ENCODE assay signal across 16 cellular contexts in the genomic region with DNA sequence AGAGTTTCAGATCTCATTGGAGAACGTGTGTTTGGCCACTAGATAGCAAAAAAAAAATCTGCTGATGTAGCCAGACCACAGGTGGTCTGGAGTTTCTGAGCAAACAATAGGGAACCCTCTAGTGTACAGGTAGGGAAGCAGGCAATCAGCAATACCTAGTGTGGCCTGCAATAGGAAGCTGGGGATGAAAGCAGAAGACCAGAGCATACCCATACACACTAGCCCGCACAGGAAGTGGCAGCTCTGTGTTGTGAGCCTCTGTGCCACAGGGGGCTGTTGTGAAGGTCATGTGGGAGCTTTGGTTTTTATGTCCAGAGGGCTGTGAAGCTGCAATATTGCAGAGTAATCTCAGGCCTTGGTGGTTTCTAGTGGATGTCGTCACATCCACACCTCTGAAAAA.
A peak's percentile ranks its signal among the peaks of the same experiment; 100 is the strongest.
DNase-seq lines count a peak whose midpoint lies in the region; ATAC-seq and TF ChIP-seq lines count a peak whose summit lies in the region.
"Had no signal": no experiment of that assay in that cellular context is flagged by ENCODE, and none has a peak within 500 bp of the region (broad histone marks: within the 10 kb centered on the region; RNA-seq: fewer than 3 reads in every experiment).

No MANE protein-coding gene starts in this region.

- H3K36me3 ChIP-seq in Loucy (ENCODE audit: insufficient read depth, low read length) (no peaks in the 10 kb centered on the region), SK-N-SH (replicated peaks in 1 of 2; ENCODE audit: control insufficient read depth in 1 of 2, insufficient read depth in 2 of 2, low read length in 1 of 2) (peaks cover 0 to 23% of the 10 kb centered on the region in 2 experiments)

- POLR2A ChIA-PET in activated B cell treated with CpG ODN at 0.5 μM for 24 hours (lab: Charles Lee), result no interaction called here
- POLR2A ChIA-PET in SK-N-SH (lab: Yijun Ruan, JAX), result no interaction called here

- no peak overlapping the region for H3K27ac ChIP-seq in SK-N-SH (ENCODE audit: low read depth in 2 of 2, low read length in 1 of 2)

- H3K4me3 ChIP-seq in Loucy (ENCODE audit: low read length, poor library complexity, severe bottlenecking) (no peak overlapping the region), SK-N-SH (ENCODE audit: low read depth in 2 of 2, low read length in 1 of 2) (no peak overlapping the region)

- H3K36me3 Mint-ChIP-seq in activated B cell treated with CpG ODN at 0.5 μM for 24 hours (ENCODE audit: low read depth), result peaks cover 34% of the 10 kb centered on the region
- peaks cover 28% of the 10 kb centered on the region for H3K36me3 Mint-ChIP-seq in natural killer cell treated with Interleukin-12 subunit alpha and Interleukin-12 subunit beta and Interleukin-15 and Interleukin-18, amount 100 ng/mL, for 72 hours

- H3K9ac ChIP-seq in Loucy (ENCODE audit: low read depth, low read length, poor library complexity, severe bottlenecking), result no peak overlapping the region
- H3K9ac ChIP-seq in SK-N-SH, result no peak overlapping the region

- no peaks in the 10 kb centered on the region for H3K4me1 Mint-ChIP-seq in activated B cell treated with CpG ODN at 0.5 μM for 24 hours
- H3K4me1 Mint-ChIP-seq in natural killer cell treated with Interleukin-12 subunit alpha and Interleukin-12 subunit beta and Interleukin-15 and Interleukin-18, amount 100 ng/mL, for 72 hours (ENCODE audit: low read depth in 2 of 2), result peaks cover 20 to 31% of the 10 kb centered on the region in 2 donors

- H3F3A ChIP-seq in Loucy (ENCODE audit: low read depth), result no peaks in the 10 kb centered on the region
- H3F3A ChIP-seq in SK-N-SH (replicated peaks; ENCODE audit: insufficient read depth), result no peaks in the 10 kb centered on the region

- H3K79me2 ChIP-seq in Loucy (ENCODE audit: insufficient read depth, low read length) (no peaks in the 10 kb centered on the region), SK-N-SH (ENCODE audit: insufficient read depth) (peaks cover 3% of the 10 kb centered on the region; the same call in 1 of the 2 replicates)

- no peak for TF ChIP-seq EP300 in SK-N-SH (IDR thresholded peaks at IDR 0.05; ENCODE audit: borderline replicate concordance in 1 of 2, low read depth in 1 of 2, low read length in 1 of 2)

- 92% methylated on average over 3 of the region's 3 CpGs for WGBS in SK-N-SH (ENCODE audit: low lambda C conversion rate)

- TF ChIP-seq CTCF in Loucy (conservative IDR thresholded peaks at IDR 0.05; ENCODE audit: low read length) (peak; percentile 23), activated B cell treated with CpG ODN at 0.5 μM for 24 hours (IDR thresholded peaks at IDR 0.05) (no peak), SK-N-SH (IDR thresholded peaks at IDR 0.05) (no peak)

- H3K4me3 Mint-ChIP-seq in activated B cell treated with CpG ODN at 0.5 μM for 24 hours, result no peak overlapping the region
- peak overlapping the region; percentile 16 for H3K4me3 Mint-ChIP-seq in natural killer cell treated with Interleukin-12 subunit alpha and Interleukin-12 subunit beta and Interleukin-15 and Interleukin-18, amount 100 ng/mL, for 72 hours
- H3K4me3 Mint-ChIP-seq: CD4-positive, alpha-beta memory T cell had no signal

- no peaks in the 10 kb centered on the region for H3K27me3 Mint-ChIP-seq in activated B cell treated with CpG ODN at 0.5 μM for 24 hours
- no peaks in the 10 kb centered on the region for H3K27me3 Mint-ChIP-seq in natural killer cell treated with Interleukin-12 subunit alpha and Interleukin-12 subunit beta and Interleukin-15 and Interleukin-18, amount 100 ng/mL, for 72 hours
- H3K27me3 Mint-ChIP-seq: CD4-positive, alpha-beta memory T cell had no signal

- H4K20me1 ChIP-seq in Loucy (ENCODE audit: insufficient read depth, low read length, poor library complexity, severe bottlenecking), result no peaks in the 10 kb centered on the region
- H4K20me1 ChIP-seq in SK-N-SH (ENCODE audit: insufficient read depth), result no peaks in the 10 kb centered on the region

- peak overlapping the region; percentile 17 for H3K4me2 ChIP-seq in Loucy (ENCODE audit: low read depth, low read length, poor library complexity, severe bottlenecking)
- H3K4me2 ChIP-seq in SK-N-SH, result no peak overlapping the region

- ATAC-seq in activated B cell treated with CpG ODN at 0.5 μM for 24 hours (ENCODE audit: low read depth) (peak; percentile 37), HG03432 (IDR thresholded peaks at IDR 0.05; ENCODE audit: unreplicated experiment) (no peak)
- peak; percentile 100 for ATAC-seq in natural killer cell treated with Interleukin-12 subunit alpha and Interleukin-12 subunit beta and Interleukin-15 and Interleukin-18, amount 100 ng/mL, for 72 hours

- intact Hi-C loops in activated B cell treated with CpG ODN at 0.5 μM for 24 hours (cut with micrococcal nuclease), result no loop called here

- no peak overlapping the region for H3K27ac Mint-ChIP-seq in activated B cell treated with CpG ODN at 0.5 μM for 24 hours
- H3K27ac Mint-ChIP-seq in natural killer cell treated with Interleukin-12 subunit alpha and Interleukin-12 subunit beta and Interleukin-15 and Interleukin-18, amount 100 ng/mL, for 72 hours, result peak overlapping the region; percentile 16 to 19
- H3K27ac Mint-ChIP-seq: CD4-positive, alpha-beta memory T cell had no signal

- H3K9me3 ChIP-seq in Loucy (ENCODE audit: insufficient read depth, low read depth, low read length) (no peaks in the 10 kb centered on the region), SK-N-SH (0 out of 2 replicates have a peak, but pooled peaks cover 6% of the 10 kb centered on the region)

- CTCF ChIA-PET in activated B cell treated with CpG ODN at 0.5 μM for 24 hours (lab: Charles Lee), result no interaction called here
- CTCF ChIA-PET in SK-N-SH (lab: Yijun Ruan, JAX), result no interaction called here

- DNase-seq in DMS53 (lab: John Stamatoyannopoulos, UW), result peak; percentile 34
- no peak for DNase-seq in DMS53 treated with DMSO at 0.1 percent for 48 hours (lab: John Stamatoyannopoulos, UW; ENCODE audit: unreplicated experiment)
- no peak for DNase-seq in activated B cell treated with CpG ODN at 0.5 μM for 24 hours
- DNase-seq in natural killer cell treated with Interleukin-12 subunit alpha and Interleukin-12 subunit beta and Interleukin-15 and Interleukin-18, amount 100 ng/mL, for 72 hours (ENCODE audit: low spot score), result peak; percentile 81
- no peak for DNase-seq in NCI-H1694 (lab: John Stamatoyannopoulos, UW)
- DNase-seq in SK-N-SH, result no peak
- DNase-seq: 8988T; CD4-positive, alpha-beta memory T cell; cerebellar nuclear complex; GDM1; midbrain; NCI-H510A; Right ventricle myocardium superior; substantia nigra had no signal

- H3K27me3 ChIP-seq in Loucy (ENCODE audit: insufficient read depth, low read length, poor library complexity, severe bottlenecking) (no peaks in the 10 kb centered on the region), SK-N-SH (ENCODE audit: insufficient read depth) (no peaks in the 10 kb centered on the region)

- peaks cover 14% of the 10 kb centered on the region for H3K4me1 ChIP-seq in Loucy (ENCODE audit: insufficient read depth, low read length, poor library complexity, severe bottlenecking)
- H3K4me1 ChIP-seq in SK-N-SH (ENCODE audit: control insufficient read depth in 1 of 2, insufficient read depth in 2 of 2, low read depth in 1 of 2, low read length in 1 of 2), result no peaks in the 10 kb centered on the region

- H2AFZ ChIP-seq in Loucy (ENCODE audit: low read length) (no peak overlapping the region), SK-N-SH (ENCODE audit: low read depth) (no peak overlapping the region)

- H3K9me3 Mint-ChIP-seq in activated B cell treated with CpG ODN at 0.5 μM for 24 hours, result peaks cover 8% of the 10 kb centered on the region
- H3K9me3 Mint-ChIP-seq in natural killer cell treated with Interleukin-12 subunit alpha and Interleukin-12 subunit beta and Interleukin-15 and Interleukin-18, amount 100 ng/mL, for 72 hours, result peaks cover 3% of the 10 kb centered on the region

- no peak for TF ChIP-seq RAD21 in SK-N-SH (IDR thresholded peaks at IDR 0.05; ENCODE audit: low read length)

- H3K9me2 ChIP-seq in Loucy (replicated peaks; ENCODE audit: low read depth, low read length) (no peaks in the 10 kb centered on the region), SK-N-SH (no peaks in the 10 kb centered on the region)

TF ChIP-seq in SK-N-SH, 30 proteins besides CTCF, POLR2A, EP300 and RAD21 (continues in another document):
- TF ChIP-seq FOXM1 (IDR thresholded peaks at IDR 0.05; ENCODE audit: low read depth) (no peak), PBX3 (IDR thresholded peaks at IDR 0.05) (no peak), GABPA (IDR thresholded peaks at IDR 0.05; ENCODE audit: low read depth) (no peak), FOXJ3 (CRISPR knock-in tag; IDR thresholded peaks at IDR 0.05) (no peak), GATA2 (CRISPR knock-in tag; IDR thresholded peaks at IDR 0.05) (no peak), ZBTB33 (IDR thresholded peaks at IDR 0.05; ENCODE audit: borderline replicate concordance, low read depth) (no peak), RCOR1 (IDR thresholded peaks at IDR 0.05; ENCODE audit: low read length) (no peak), TAF1 (IDR thresholded peaks at IDR 0.05; ENCODE audit: borderline replicate concordance, low read depth, low read length) (no peak)
- TF ChIP-seq, protein P1, sequence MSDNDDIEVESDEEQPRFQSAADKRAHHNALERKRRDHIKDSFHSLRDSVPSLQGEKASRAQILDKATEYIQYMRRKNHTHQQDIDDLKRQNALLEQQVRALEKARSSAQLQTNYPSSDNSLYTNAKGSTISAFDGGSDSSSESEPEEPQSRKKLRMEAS (IDR thresholded peaks at IDR 0.05; ENCODE audit: low read depth), result no peak

Comparison
In these comparisons a context has a peak if more than half of its experiments do, and no peak if none do; other contexts are left out.
1. DNase-seq: peak in DMS53 (single experiment) and natural killer cell treated with Interleukin-12 subunit alpha and Interleukin-12 subunit beta and Interleukin-15 and Interleukin-18, amount 100 ng/mL, for 72 hours (single experiment); none in DMS53 treated with DMSO at 0.1 percent for 48 hours (single experiment), activated B cell treated with CpG ODN at 0.5 μM for 24 hours (single experiment), NCI-H1694 (single experiment) and SK-N-SH (single experiment).